Comparison of ENCODE assay signal across 15 cellular contexts in genomic region chr15:53918180-53919079, GRCh38. TPM values are rescaled to one million over a fixed set of nuclear protein-coding genes. Genes with fewer than 3 reads are reported as not detected.
DNase-seq lines count a peak whose midpoint lies in the region; ATAC-seq and TF ChIP-seq lines count a peak whose summit lies in the region.
"Had no signal": no experiment of that assay in that cellular context is flagged by ENCODE, and none has a peak within 500 bp of the region (broad histone marks: within the 10 kb centered on the region; RNA-seq: fewer than 3 reads in every experiment).

No MANE protein-coding gene starts in this region.

- H3K79me2 ChIP-seq in MM.1S (ENCODE audit: low read length) = no peaks in the 10 kb centered on the region

- H3K9me3 ChIP-seq in MM.1S (replicated peaks; ENCODE audit: insufficient read depth, low read length) (no peaks in the 10 kb centered on the region), spleen (no peaks in the 10 kb centered on the region)
- H3K9me3 ChIP-seq: gastrocnemius medialis had no signal

- TF ChIP-seq CTCF in MM.1S (IDR thresholded peaks at IDR 0.05; ENCODE audit: low read length) = no peak
- no peak for TF ChIP-seq CTCF in nephron (IDR thresholded peaks at IDR 0.05; ENCODE audit: unreplicated experiment in 3 of 3)
- no peak for TF ChIP-seq CTCF in spleen (IDR thresholded peaks at IDR 0.05 in 8 of 11, conservative IDR thresholded peaks at IDR 0.05 in 3 of 11)

- no peak for ATAC-seq in GM21576 (IDR thresholded peaks at IDR 0.05; ENCODE audit: unreplicated experiment)
- ATAC-seq: activated CD4-positive, CD25-positive, alpha-beta regulatory T cell treated with anti-CD3 and anti-CD28 coated beads, Interleukin-2, amount 50 U/mL, for 24 hours; gastrocnemius medialis had no signal

- WGBS in spleen, 5 donors = 61 to 65% (median 63%) methylated on average over 11 of the region's 11 CpGs

- DNase-seq in D341Med (ENCODE audit: low spot score) = peak; percentile 44
- peak; percentile 35 for DNase-seq in MM.1S
- DNase-seq in RPMI8226 = peak; percentile 42
- no peak for DNase-seq in spleen
- no peak for DNase-seq in cerebellar nuclear complex (lab: John Stamatoyannopoulos, UW)
- DNase-seq in NCI-H2171 (lab: John Stamatoyannopoulos, UW) = no peak
- DNase-seq: activated naive CD8-positive, alpha-beta T cell treated with anti-CD3 and anti-CD28 coated beads, Interleukin-2, amount 10 ng/mL, durations not matched to agents 7 days and 5 days; AML-193; gastrocnemius medialis; NCI-H446 treated with DMSO at 0.1 percent for 48 hours had no signal

- peaks cover 13% of the 10 kb centered on the region for H3K4me1 Mint-ChIP-seq in nephron
- H3K4me1 Mint-ChIP-seq: activated naive CD8-positive, alpha-beta T cell treated with anti-CD3 and anti-CD28 coated beads, Interleukin-2, amount 10 ng/mL, durations not matched to agents 7 days and 5 days had no signal

- no peaks in the 10 kb centered on the region for H3F3A ChIP-seq in MM.1S (ENCODE audit: insufficient read depth, low read length)

- H3K27ac ChIP-seq in MM.1S (ENCODE audit: low read length) (peak overlapping the region; percentile 34; the same call in 1 of the 2 replicates), spleen (no peak overlapping the region)
- H3K27ac ChIP-seq: gastrocnemius medialis had no signal

- H3K4me1 ChIP-seq in MM.1S (ENCODE audit: low read length) (no peaks in the 10 kb centered on the region), spleen (no peaks in the 10 kb centered on the region)
- H3K4me1 ChIP-seq: gastrocnemius medialis had no signal

- no peak overlapping the region for H3K4me3 Mint-ChIP-seq in nephron
- H3K4me3 Mint-ChIP-seq: activated naive CD8-positive, alpha-beta T cell treated with anti-CD3 and anti-CD28 coated beads, Interleukin-2, amount 10 ng/mL, durations not matched to agents 7 days and 5 days; T-helper 1 cell treated with Interleukin-12 subunit alpha and Interleukin-12 subunit beta and Interleukin-4 antibody, amounts not matched to agents 30 μg/mL and 1 μg/mL, for 36 hours had no signal

- peak overlapping the region; percentile 30 for H2AFZ ChIP-seq in MM.1S (ENCODE audit: low read length)

- peak overlapping the region; percentile 56; the same call in 1 of the 2 replicates for H3K4me2 ChIP-seq in MM.1S (ENCODE audit: low read depth, low read length)

- no peaks in the 10 kb centered on the region for H3K27me3 ChIP-seq in MM.1S (replicated peaks; ENCODE audit: insufficient read depth, low read length)
- peaks cover 0 to 2% (median 0%) of the 10 kb centered on the region in 7 donors for H3K27me3 ChIP-seq in spleen (replicated peaks in 1 of 7)
- H3K27me3 ChIP-seq: gastrocnemius medialis had no signal

- H3K36me3 ChIP-seq in MM.1S (replicated peaks; ENCODE audit: insufficient read depth, low read length) (no peaks in the 10 kb centered on the region), spleen (no peaks in the 10 kb centered on the region)
- H3K36me3 ChIP-seq: gastrocnemius medialis had no signal

- H3K9ac ChIP-seq in MM.1S (ENCODE audit: low read length) = peak overlapping the region; percentile 2; the same call in 1 of the 2 replicates

- no peaks in the 10 kb centered on the region for H3K36me3 Mint-ChIP-seq in nephron (ENCODE audit: low read depth)
- H3K36me3 Mint-ChIP-seq: activated naive CD8-positive, alpha-beta T cell treated with anti-CD3 and anti-CD28 coated beads, Interleukin-2, amount 10 ng/mL, durations not matched to agents 7 days and 5 days had no signal

- H3K27ac Mint-ChIP-seq in nephron = peak overlapping the region in 2 of 3 experiments; percentile 6 to 17
- H3K27ac Mint-ChIP-seq: activated naive CD8-positive, alpha-beta T cell treated with anti-CD3 and anti-CD28 coated beads, Interleukin-2, amount 10 ng/mL, durations not matched to agents 7 days and 5 days; T-helper 1 cell treated with Interleukin-12 subunit alpha and Interleukin-12 subunit beta and Interleukin-4 antibody, amounts not matched to agents 30 μg/mL and 1 μg/mL, for 36 hours had no signal

- no peaks in the 10 kb centered on the region for H4K20me1 ChIP-seq in MM.1S (ENCODE audit: insufficient read depth, low read length)

- no peaks in the 10 kb centered on the region for H3K9me2 ChIP-seq in MM.1S (replicated peaks; ENCODE audit: insufficient read depth, low read length)

- H3K9me3 Mint-ChIP-seq in nephron = no peaks in the 10 kb centered on the region
- H3K9me3 Mint-ChIP-seq: activated naive CD8-positive, alpha-beta T cell treated with anti-CD3 and anti-CD28 coated beads, Interleukin-2, amount 10 ng/mL, durations not matched to agents 7 days and 5 days; T-helper 1 cell treated with Interleukin-12 subunit alpha and Interleukin-12 subunit beta and Interleukin-4 antibody, amounts not matched to agents 30 μg/mL and 1 μg/mL, for 36 hours had no signal

- H3K4me3 ChIP-seq in MM.1S (ENCODE audit: low read length) = peak overlapping the region; percentile 35; the same call in 1 of the 2 replicates
- H3K4me3 ChIP-seq in spleen = no peak overlapping the region
- H3K4me3 ChIP-seq: gastrocnemius medialis had no signal

- TF ChIP-seq POLR2A in spleen (IDR thresholded peaks at IDR 0.05) = no peak

- H3K27me3 Mint-ChIP-seq in nephron (ENCODE audit: low read depth) = peaks cover 4% of the 10 kb centered on the region
- H3K27me3 Mint-ChIP-seq: activated naive CD8-positive, alpha-beta T cell treated with anti-CD3 and anti-CD28 coated beads, Interleukin-2, amount 10 ng/mL, durations not matched to agents 7 days and 5 days had no signal

- intact Hi-C loops in spleen (cut with DNase I; ENCODE audit: low total_unique reads) = no loop called here

RNA-seq across cellular contexts. Expression of gene UNC13C, which starts 59.8 kb away (rescaled TPM):
- total RNA-seq in spleen = not detected
- polyA plus RNA-seq in spleen = under 1 TPM in 1 of 3 donors, not detected in 2; 0.06 TPM
- total RNA-seq: activated naive CD8-positive, alpha-beta T cell treated with anti-CD3 and anti-CD28 coated beads, Interleukin-2, amount 10 ng/mL, durations not matched to agents 7 days and 5 days; osteoblast had no signal

Comparison
In these comparisons a context has a peak if more than half of its experiments do, and no peak if none do; other contexts are left out.
1. DNase-seq: peak in D341Med (single experiment), MM.1S (single experiment) and RPMI8226 (single experiment); none in spleen (single experiment), cerebellar nuclear complex (0 of 2) and NCI-H2171 (single experiment).